Comparison of ENCODE assay signal across 2 cellular contexts in the genomic region with DNA sequence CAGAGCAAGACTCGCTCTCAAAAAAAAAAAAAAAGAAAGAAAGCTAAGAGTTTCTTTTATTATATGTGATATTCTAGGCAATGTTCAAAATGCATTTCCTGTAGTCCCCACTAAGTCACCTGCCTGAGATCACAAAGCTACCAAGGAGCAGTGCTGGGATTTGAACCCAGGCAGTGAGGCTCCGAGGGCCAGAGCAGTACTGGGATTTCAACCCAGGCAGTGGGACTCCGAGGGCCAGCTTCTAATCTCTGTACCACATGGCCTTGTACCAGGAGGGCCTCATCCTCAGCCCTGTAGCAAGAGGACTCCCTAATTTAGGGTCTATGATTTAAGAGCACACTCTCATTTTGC.
TF ChIP-seq lines count a peak whose summit lies in the region.

No MANE protein-coding gene starts in this region.

TF ChIP-seq in SK-N-SH, 30 proteins besides CTCF, POLR2A, EP300 and RAD21 (continued from another document):
- TF ChIP-seq, protein P1, sequence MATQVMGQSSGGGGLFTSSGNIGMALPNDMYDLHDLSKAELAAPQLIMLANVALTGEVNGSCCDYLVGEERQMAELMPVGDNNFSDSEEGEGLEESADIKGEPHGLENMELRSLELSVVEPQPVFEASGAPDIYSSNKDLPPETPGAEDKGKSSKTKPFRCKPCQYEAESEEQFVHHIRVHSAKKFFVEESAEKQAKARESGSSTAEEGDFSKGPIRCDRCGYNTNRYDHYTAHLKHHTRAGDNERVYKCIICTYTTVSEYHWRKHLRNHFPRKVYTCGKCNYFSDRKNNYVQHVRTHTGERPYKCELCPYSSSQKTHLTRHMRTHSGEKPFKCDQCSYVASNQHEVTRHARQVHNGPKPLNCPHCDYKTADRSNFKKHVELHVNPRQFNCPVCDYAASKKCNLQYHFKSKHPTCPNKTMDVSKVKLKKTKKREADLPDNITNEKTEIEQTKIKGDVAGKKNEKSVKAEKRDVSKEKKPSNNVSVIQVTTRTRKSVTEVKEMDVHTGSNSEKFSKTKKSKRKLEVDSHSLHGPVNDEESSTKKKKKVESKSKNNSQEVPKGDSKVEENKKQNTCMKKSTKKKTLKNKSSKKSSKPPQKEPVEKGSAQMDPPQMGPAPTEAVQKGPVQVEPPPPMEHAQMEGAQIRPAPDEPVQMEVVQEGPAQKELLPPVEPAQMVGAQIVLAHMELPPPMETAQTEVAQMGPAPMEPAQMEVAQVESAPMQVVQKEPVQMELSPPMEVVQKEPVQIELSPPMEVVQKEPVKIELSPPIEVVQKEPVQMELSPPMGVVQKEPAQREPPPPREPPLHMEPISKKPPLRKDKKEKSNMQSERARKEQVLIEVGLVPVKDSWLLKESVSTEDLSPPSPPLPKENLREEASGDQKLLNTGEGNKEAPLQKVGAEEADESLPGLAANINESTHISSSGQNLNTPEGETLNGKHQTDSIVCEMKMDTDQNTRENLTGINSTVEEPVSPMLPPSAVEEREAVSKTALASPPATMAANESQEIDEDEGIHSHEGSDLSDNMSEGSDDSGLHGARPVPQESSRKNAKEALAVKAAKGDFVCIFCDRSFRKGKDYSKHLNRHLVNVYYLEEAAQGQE (IDR thresholded peaks at IDR 0.05; ENCODE audit: low read depth, low read length) = no peak
- TF ChIP-seq MXI1 (IDR thresholded peaks at IDR 0.05; ENCODE audit: low read depth, low read length) (no peak), SIN3A (IDR thresholded peaks at IDR 0.05; ENCODE audit: borderline replicate concordance, low read depth, low read length) (no peak), JUND (IDR thresholded peaks at IDR 0.05) (no peak), RCOR1 (IDR thresholded peaks at IDR 0.05; ENCODE audit: low read length) (no peak), TCF12 (IDR thresholded peaks at IDR 0.05) (no peak), FOSL2 (IDR thresholded peaks at IDR 0.05; ENCODE audit: borderline replicate concordance, low read depth) (no peak), YY1 (IDR thresholded peaks at IDR 0.05; ENCODE audit: low read depth) (no peak), NRF1 (IDR thresholded peaks at IDR 0.05; ENCODE audit: low read depth, low read length) (no peak)
- TF ChIP-seq, protein P2, sequence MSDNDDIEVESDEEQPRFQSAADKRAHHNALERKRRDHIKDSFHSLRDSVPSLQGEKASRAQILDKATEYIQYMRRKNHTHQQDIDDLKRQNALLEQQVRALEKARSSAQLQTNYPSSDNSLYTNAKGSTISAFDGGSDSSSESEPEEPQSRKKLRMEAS (IDR thresholded peaks at IDR 0.05; ENCODE audit: low read depth) = no peak
- TF ChIP-seq, protein P3, sequence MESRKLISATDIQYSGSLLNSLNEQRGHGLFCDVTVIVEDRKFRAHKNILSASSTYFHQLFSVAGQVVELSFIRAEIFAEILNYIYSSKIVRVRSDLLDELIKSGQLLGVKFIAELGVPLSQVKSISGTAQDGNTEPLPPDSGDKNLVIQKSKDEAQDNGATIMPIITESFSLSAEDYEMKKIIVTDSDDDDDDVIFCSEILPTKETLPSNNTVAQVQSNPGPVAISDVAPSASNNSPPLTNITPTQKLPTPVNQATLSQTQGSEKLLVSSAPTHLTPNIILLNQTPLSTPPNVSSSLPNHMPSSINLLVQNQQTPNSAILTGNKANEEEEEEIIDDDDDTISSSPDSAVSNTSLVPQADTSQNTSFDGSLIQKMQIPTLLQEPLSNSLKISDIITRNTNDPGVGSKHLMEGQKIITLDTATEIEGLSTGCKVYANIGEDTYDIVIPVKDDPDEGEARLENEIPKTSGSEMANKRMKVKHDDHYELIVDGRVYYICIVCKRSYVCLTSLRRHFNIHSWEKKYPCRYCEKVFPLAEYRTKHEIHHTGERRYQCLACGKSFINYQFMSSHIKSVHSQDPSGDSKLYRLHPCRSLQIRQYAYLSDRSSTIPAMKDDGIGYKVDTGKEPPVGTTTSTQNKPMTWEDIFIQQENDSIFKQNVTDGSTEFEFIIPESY (IDR thresholded peaks at IDR 0.05; ENCODE audit: borderline replicate concordance, low read depth) = no peak
- TF ChIP-seq, protein P4, sequence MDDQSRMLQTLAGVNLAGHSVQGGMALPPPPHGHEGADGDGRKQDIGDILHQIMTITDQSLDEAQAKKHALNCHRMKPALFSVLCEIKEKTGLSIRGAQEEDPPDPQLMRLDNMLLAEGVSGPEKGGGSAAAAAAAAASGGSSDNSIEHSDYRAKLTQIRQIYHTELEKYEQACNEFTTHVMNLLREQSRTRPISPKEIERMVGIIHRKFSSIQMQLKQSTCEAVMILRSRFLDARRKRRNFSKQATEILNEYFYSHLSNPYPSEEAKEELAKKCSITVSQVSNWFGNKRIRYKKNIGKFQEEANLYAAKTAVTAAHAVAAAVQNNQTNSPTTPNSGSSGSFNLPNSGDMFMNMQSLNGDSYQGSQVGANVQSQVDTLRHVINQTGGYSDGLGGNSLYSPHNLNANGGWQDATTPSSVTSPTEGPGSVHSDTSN (IDR thresholded peaks at IDR 0.05) = no peak

TF ChIP-seq in SK-N-SH treated with all-trans-retinoic acid at 6 μM for 48 hours, 23 proteins besides CTCF, POLR2A, EP300 and RAD21 (continued from another document):
- TF ChIP-seq, protein P5, sequence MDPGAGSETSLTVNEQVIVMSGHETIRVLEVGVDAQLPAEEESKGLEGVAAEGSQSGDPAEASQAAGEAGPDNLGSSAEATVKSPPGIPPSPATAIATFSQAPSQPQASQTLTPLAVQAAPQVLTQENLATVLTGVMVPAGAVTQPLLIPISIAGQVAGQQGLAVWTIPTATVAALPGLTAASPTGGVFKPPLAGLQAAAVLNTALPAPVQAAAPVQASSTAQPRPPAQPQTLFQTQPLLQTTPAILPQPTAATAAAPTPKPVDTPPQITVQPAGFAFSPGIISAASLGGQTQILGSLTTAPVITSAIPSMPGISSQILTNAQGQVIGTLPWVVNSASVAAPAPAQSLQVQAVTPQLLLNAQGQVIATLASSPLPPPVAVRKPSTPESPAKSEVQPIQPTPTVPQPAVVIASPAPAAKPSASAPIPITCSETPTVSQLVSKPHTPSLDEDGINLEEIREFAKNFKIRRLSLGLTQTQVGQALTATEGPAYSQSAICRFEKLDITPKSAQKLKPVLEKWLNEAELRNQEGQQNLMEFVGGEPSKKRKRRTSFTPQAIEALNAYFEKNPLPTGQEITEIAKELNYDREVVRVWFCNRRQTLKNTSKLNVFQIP (CRISPR knock-in tag; IDR thresholded peaks at IDR 0.05; ENCODE audit: borderline replicate concordance, low read depth) = no peak
- no peak for TF ChIP-seq ZNF565 (CRISPR knock-in tag; conservative IDR thresholded peaks at IDR 0.05; ENCODE audit: low read depth)
- TF ChIP-seq ZC3H10 (CRISPR knock-in tag; IDR thresholded peaks at IDR 0.05) = no peak
- TF ChIP-seq TCF4 (CRISPR knock-in tag; IDR thresholded peaks at IDR 0.05; ENCODE audit: borderline replicate concordance) = no peak
- no peak for TF ChIP-seq ZFP3 (CRISPR knock-in tag; IDR thresholded peaks at IDR 0.05)
- no peak for TF ChIP-seq TOX (CRISPR knock-in tag; IDR thresholded peaks at IDR 0.05; ENCODE audit: borderline replicate concordance)
